ENCODE assay signal across 8 cellular contexts in the genomic region with DNA sequence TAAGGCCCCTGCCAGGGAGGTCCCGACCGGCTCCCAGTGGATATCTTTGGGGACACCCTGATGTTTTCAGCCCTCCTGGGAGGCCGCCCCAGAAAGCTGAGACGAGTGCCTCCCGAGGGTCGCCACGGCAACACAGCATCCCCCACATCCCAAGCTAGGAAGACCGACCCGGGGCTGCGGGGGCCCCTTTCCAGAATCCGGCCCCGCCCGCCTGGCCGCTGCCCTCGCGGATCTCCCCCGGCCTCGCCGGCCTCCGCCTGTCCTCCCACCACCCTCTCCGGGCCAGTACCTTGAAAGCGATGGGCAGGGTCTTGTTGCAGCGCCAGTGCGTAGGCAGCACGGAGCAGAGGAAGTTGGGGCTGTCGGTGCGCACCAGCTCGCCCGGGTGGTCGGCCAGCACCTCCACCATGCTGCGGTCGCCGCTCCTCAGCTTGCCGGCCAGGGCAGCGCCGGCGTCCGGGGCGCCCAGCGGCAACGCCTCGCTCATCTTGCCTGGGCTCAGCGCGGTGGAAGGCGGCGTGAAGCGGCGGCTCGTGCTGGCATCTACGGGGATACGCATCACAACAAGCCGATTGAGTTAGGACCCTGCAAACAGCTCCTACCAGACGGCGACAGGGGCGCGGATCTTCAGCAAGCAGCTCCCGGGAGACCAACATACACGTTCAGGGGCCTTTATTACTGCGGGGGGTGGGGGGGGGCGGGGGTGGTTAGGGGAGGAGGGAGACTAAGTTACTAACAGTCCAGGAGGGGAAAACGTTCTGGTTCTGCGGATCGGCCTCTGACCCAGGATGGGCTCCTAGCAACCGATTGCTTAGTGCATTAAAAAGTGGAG.
DNase-seq lines count a peak whose midpoint lies in the region; ATAC-seq and TF ChIP-seq lines count a peak whose summit lies in the region.

No MANE protein-coding gene starts in this region.

- TF ChIP-seq CTCF in AG10803 (conservative IDR thresholded peaks at IDR 0.05; ENCODE audit: low read length) (no peak), progenitor cell of endocrine pancreas (IDR thresholded peaks at IDR 0.05; ENCODE audit: unreplicated experiment) (no peak)

- intact Hi-C loops in Right ventricle myocardium inferior (cut with DNase I): loop anchor here (10.0 kb wide), 3 partner anchors 318 to 1048 kb away; no protein-coding TSS in a partner anchor

- peak overlapping the region; percentile 42 for H3K27ac Mint-ChIP-seq in progenitor cell of endocrine pancreas

- H3K27me3 Mint-ChIP-seq in progenitor cell of endocrine pancreas: peaks cover 69% of the 10 kb centered on the region

- peak overlapping the region; percentile 81 for H3K4me3 ChIP-seq in AG10803 (ENCODE audit: low read length)

- DNase-seq in AG10803 (ENCODE audit: low read depth): peak; percentile 33
- peak; percentile 32 for DNase-seq in HuH-7 (ENCODE audit: low spot score)
- DNase-seq in activated T-cell treated with anti-CD3 and anti-CD28 coated beads, Interleukin-2, amount 50 U/mL, for 48 hours: peak; percentile 47 to 56
- peak; percentile 77 for DNase-seq in Right ventricle myocardium inferior (ENCODE audit: missing footprints)
- no peak for DNase-seq in progenitor cell of endocrine pancreas (ENCODE audit: low spot score, unreplicated experiment)
- no peak for DNase-seq in SHP77 (lab: John Stamatoyannopoulos, UW)
- no peak for DNase-seq in putamen (ENCODE audit: low spot score)

- H3K9me3 Mint-ChIP-seq in progenitor cell of endocrine pancreas (ENCODE audit: low read depth): no peaks in the 10 kb centered on the region

- ATAC-seq in Right ventricle myocardium inferior: no peak
- no peak for ATAC-seq in GM19395 (IDR thresholded peaks at IDR 0.05; ENCODE audit: unreplicated experiment)

- no peaks in the 10 kb centered on the region for H3K36me3 Mint-ChIP-seq in progenitor cell of endocrine pancreas (ENCODE audit: insufficient read depth)

- H3K4me3 Mint-ChIP-seq in progenitor cell of endocrine pancreas (ENCODE audit: low read depth): peak overlapping the region; percentile 84

- peaks cover 28% of the 10 kb centered on the region for H3K4me1 Mint-ChIP-seq in progenitor cell of endocrine pancreas (ENCODE audit: low read depth)

Comparison
In these comparisons a context has a peak if more than half of its experiments do, and no peak if none do; other contexts are left out.
1. DNase-seq: peak in AG10803 (single experiment), HuH-7 (single experiment), activated T-cell treated with anti-CD3 and anti-CD28 coated beads, Interleukin-2, amount 50 U/mL, for 48 hours (2 of 2) and Right ventricle myocardium inferior (single experiment); none in progenitor cell of endocrine pancreas (single experiment), SHP77 (0 of 2) and putamen (single experiment).